ENCODE assay signal across 8 cellular contexts in genomic region chr19:49637865-49638350, GRCh38. TPM values are rescaled to one million over a fixed set of nuclear protein-coding genes. Genes with fewer than 3 reads are reported as not detected.
DNase-seq lines count a peak whose midpoint lies in the region; ATAC-seq and TF ChIP-seq lines count a peak whose summit lies in the region.

No MANE protein-coding gene starts in this region.

- peaks cover 0 to 26% (median 0%) of the 10 kb centered on the region in 11 experiments; a peak in 3 of 22 replicates for H3K36me3 ChIP-seq in BLaER1 treated with 17β-estradiol and CSF1 and Interleukin-3, amounts not matched to agents 10 nM and 100 nM
- H3K36me3 ChIP-seq in HUES64 (ENCODE audit: insufficient read depth, low read length) (no peaks in the 10 kb centered on the region), body of pancreas (replicated peaks in 1 of 2; ENCODE audit: insufficient read depth in 1 of 2, low read depth in 2 of 2) (no peaks in the 10 kb centered on the region)

- H3K27me3 ChIP-seq in BLaER1 treated with 17β-estradiol and CSF1 and Interleukin-3, amounts not matched to agents 10 nM and 100 nM: no peaks in the 10 kb centered on the region
- no peaks in the 10 kb centered on the region for H3K27me3 ChIP-seq in HUES64 (ENCODE audit: insufficient read depth, low read length)
- H3K27me3 ChIP-seq in body of pancreas: no peaks in the 10 kb centered on the region

- 10% methylated on average over 11 of the region's 12 CpGs for WGBS in HUES64
- WGBS in body of pancreas, 2 donors: 7 to 10% methylated on average over 11 to 12 of the region's 12 CpGs

- peak; percentile 57 to 79 (median 66) for DNase-seq in body of pancreas
- DNase-seq in iPS-NIHi7 (ENCODE audit: extremely low spot score): peak; percentile 69
- peak; percentile 25 for DNase-seq in stimulated activated naive CD8-positive, alpha-beta T cell treated with anti-CD3 and anti-CD28 coated beads, Interleukin-15, Interleukin-2, amounts not matched to agents 100 U/mL and 50 U/mL, for 24 hours
- no peak for DNase-seq in NCI-H526 treated with DMSO at 0.1 percent for 48 hours (lab: John Stamatoyannopoulos, UW)

- no peak for TF ChIP-seq CTCF in body of pancreas (IDR thresholded peaks at IDR 0.05)

- intact Hi-C loops in body of pancreas (cut with DNase I): loop anchor here (5.0 kb wide), 1 partner anchor 41 kb away; no protein-coding TSS in a partner anchor

- H3K4me3 ChIP-seq in BLaER1 treated with 17β-estradiol and CSF1 and Interleukin-3, amounts not matched to agents 10 nM and 100 nM: peak overlapping the region in 9 of 10 experiments; percentile 11 to 92 (median 42); a peak in 13 of 20 replicates
- H3K4me3 ChIP-seq in HUES64 (ENCODE audit: low read length) (peak overlapping the region; percentile 45), body of pancreas (no peak overlapping the region)

- H4K20me1 ChIP-seq in BLaER1 treated with 17β-estradiol and CSF1 and Interleukin-3, amounts not matched to agents 10 nM and 100 nM: no peaks in the 10 kb centered on the region; a peak in 2 of 22 replicates

- H3K27ac ChIP-seq in BLaER1 treated with 17β-estradiol and CSF1 and Interleukin-3, amounts not matched to agents 10 nM and 100 nM: peak overlapping the region in 10 of 11 experiments; percentile 40 to 66 (median 56); a peak in 17 of 22 replicates
- H3K27ac ChIP-seq in HUES64 (ENCODE audit: low read depth, low read length) (peak overlapping the region; percentile 58; the same call in 1 of the 2 replicates), body of pancreas (peak overlapping the region in 3 of 4 donors; percentile 23 to 63 (median 49))

- H3K4me2 ChIP-seq in BLaER1 treated with 17β-estradiol and CSF1 and Interleukin-3, amounts not matched to agents 10 nM and 100 nM: peak overlapping the region; percentile 85 to 100 (median 98)

- peak overlapping the region; percentile 55 to 88 (median 66) for H3K9ac ChIP-seq in BLaER1 treated with 17β-estradiol and CSF1 and Interleukin-3, amounts not matched to agents 10 nM and 100 nM
- no peak overlapping the region for H3K9ac ChIP-seq in HUES64 (ENCODE audit: low read depth, low read length)

- no peak for ATAC-seq in body of pancreas
- ATAC-seq in stimulated activated naive CD8-positive, alpha-beta T cell treated with anti-CD3 and anti-CD28 coated beads, Interleukin-15, Interleukin-2, amounts not matched to agents 100 U/mL and 50 U/mL, for 24 hours: no peak
- ATAC-seq in HG02840 (IDR thresholded peaks at IDR 0.05; ENCODE audit: low FRiP score, unreplicated experiment): no peak
- no peak for ATAC-seq in GM18870 (IDR thresholded peaks at IDR 0.05; ENCODE audit: unreplicated experiment)

- H3K9me3 ChIP-seq in BLaER1 treated with 17β-estradiol and CSF1 and Interleukin-3, amounts not matched to agents 10 nM and 100 nM (replicated peaks in 1 of 11): no peaks in the 10 kb centered on the region
- H3K9me3 ChIP-seq in HUES64 (ENCODE audit: insufficient read depth, low read depth, low read length): no peaks in the 10 kb centered on the region
- H3K9me3 ChIP-seq in body of pancreas: no peaks in the 10 kb centered on the region

- TF ChIP-seq POLR2A in body of pancreas (IDR thresholded peaks at IDR 0.05): no peak

- H3K4me1 ChIP-seq in BLaER1 treated with 17β-estradiol and CSF1 and Interleukin-3, amounts not matched to agents 10 nM and 100 nM: peaks cover 32 to 64% (median 63%) of the 10 kb centered on the region in 10 experiments
- H3K4me1 ChIP-seq in HUES64 (ENCODE audit: insufficient read depth, low read length) (peaks cover 8% of the 10 kb centered on the region; the same call in 1 of the 2 replicates), body of pancreas (peaks cover 36% of the 10 kb centered on the region)

RNA-seq across cellular contexts. Expression of gene RRAS, which starts 2.0 kb away (rescaled TPM):
- 6.7 TPM for polyA plus RNA-seq in HUES64 (2013, experiment 1 of 2)
- 11.5 TPM for polyA plus RNA-seq in HUES64 (2013, experiment 2 of 2)
- 10 to 100 TPM; 10.9 to 17.9 TPM for total RNA-seq in body of pancreas

RNA-seq across cellular contexts. Expression of gene SCAF1, which starts 4.1 kb away (rescaled TPM):
- 36.3 TPM for polyA plus RNA-seq in HUES64 (2013, experiment 1 of 2)
- 36.0 TPM for polyA plus RNA-seq in HUES64 (2013, experiment 2 of 2)
- 10 to 100 TPM; 16.1 to 36.6 TPM for total RNA-seq in body of pancreas

RNA-seq across cellular contexts. Expression of gene IRF3, which starts 27.7 kb away (rescaled TPM):
- 64.1 TPM for polyA plus RNA-seq in HUES64 (2013, experiment 1 of 2)
- polyA plus RNA-seq in HUES64 (2013, experiment 2 of 2): 57.6 TPM
- 100 to 1,000 TPM in 1 of 2 donors, 10 to 100 TPM in 1; 46.7 to 134 TPM for total RNA-seq in body of pancreas

RNA-seq across cellular contexts. Expression of gene BCL2L12, which starts 27.8 kb away (rescaled TPM):
- 107 TPM for polyA plus RNA-seq in HUES64 (2013, experiment 1 of 2)
- 100 TPM for polyA plus RNA-seq in HUES64 (2013, experiment 2 of 2)
- 1 to 10 TPM; 3.6 to 5.6 TPM for total RNA-seq in body of pancreas

RNA-seq across cellular contexts. Expression of gene PRMT1, which starts 39.2 kb away (rescaled TPM):
- polyA plus RNA-seq in HUES64 (2013, experiment 1 of 2): 545 TPM
- polyA plus RNA-seq in HUES64 (2013, experiment 2 of 2): 504 TPM
- total RNA-seq in body of pancreas: 10 to 100 TPM; 45.4 to 71.2 TPM

Comparison
In these comparisons a context has a peak if more than half of its experiments do, and no peak if none do; other contexts are left out.
1. H3K4me3 ChIP-seq: peak in BLaER1 treated with 17β-estradiol and CSF1 and Interleukin-3, amounts not matched to agents 10 nM and 100 nM (9 of 10) and HUES64 (single experiment); none in body of pancreas (0 of 2).
2. Peak in every context shown above with its lines, with median percentiles within 50 percentile points of each other: H3K27ac ChIP-seq.